ENCODE assay signal across 8 cellular contexts in the genomic region with DNA sequence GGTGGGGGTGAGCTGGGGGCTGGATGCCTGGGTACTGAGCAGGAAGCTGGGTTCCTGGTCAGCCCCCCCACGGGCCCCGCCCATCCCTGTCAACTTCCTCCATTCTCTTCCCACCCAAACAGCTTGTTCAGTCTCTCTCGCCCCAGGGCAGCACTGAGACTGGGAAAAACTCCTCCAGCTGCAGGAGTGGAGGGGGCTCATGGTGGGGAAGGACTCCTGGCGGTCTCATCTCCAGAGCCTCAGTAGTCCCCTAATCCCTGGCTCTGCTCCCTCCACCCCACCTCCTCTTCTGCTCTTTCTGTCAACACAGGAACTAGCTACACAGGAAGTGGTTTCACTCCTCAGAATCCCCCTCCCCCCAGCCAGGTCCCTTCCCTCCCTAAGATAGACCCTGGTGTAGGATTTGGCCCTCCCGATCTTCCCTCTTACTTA. TPM values are rescaled to one million over a fixed set of nuclear protein-coding genes. Genes with fewer than 3 reads are reported as not detected.
DNase-seq lines count a peak whose midpoint lies in the region; ATAC-seq and TF ChIP-seq lines count a peak whose summit lies in the region.

A gene with protein sequence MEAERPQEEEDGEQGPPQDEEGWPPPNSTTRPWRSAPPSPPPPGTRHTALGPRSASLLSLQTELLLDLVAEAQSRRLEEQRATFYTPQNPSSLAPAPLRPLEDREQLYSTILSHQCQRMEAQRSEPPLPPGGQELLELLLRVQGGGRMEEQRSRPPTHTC (minus strand): TSS at position 36 of the 432 bp plus-strand sequence. CDS start 130 bp downstream, outside the sequence.

- H4K20me1 ChIP-seq in OCI-LY7 (ENCODE audit: insufficient read depth, low read length) = no peaks in the 10 kb centered on the region

- H3K36me3 ChIP-seq in OCI-LY7 (ENCODE audit: insufficient read depth, low read length) = peaks cover 11% of the 10 kb centered on the region
- H3K36me3 ChIP-seq in heart right ventricle = peaks cover 0 to 30% (median 5%) of the 10 kb centered on the region in 9 donors
- peaks cover 2 to 5% (median 2%) of the 10 kb centered on the region in 3 donors for H3K36me3 ChIP-seq in skeletal muscle tissue (ENCODE audit: control insufficient read depth in 3 of 3, insufficient read depth in 3 of 3, low read length in 3 of 3)

- TF ChIP-seq CTCF in OCI-LY7 (conservative IDR thresholded peaks at IDR 0.05; ENCODE audit: low read length) (no peak), heart right ventricle (IDR thresholded peaks at IDR 0.05) (no peak)

- no peaks in the 10 kb centered on the region for H3K9me2 ChIP-seq in OCI-LY7 (ENCODE audit: insufficient read depth, low read length)

- BruUV-seq in OCI-LY7 (replicated peaks; lab: Mats Ljungman, UMichigan) = no TSS peak

- POLR2A ChIA-PET in OCI-LY7 (lab: Charles Lee) = interaction anchor here (0.7 to 1.6 kb wide), 8 partner anchors 11 to 539 kb away, joined by 3 to 5 read pairs (median 4); a partner anchor contains a TSS

- H3K9me3 ChIP-seq in OCI-LY7 (ENCODE audit: low read length) (no peaks in the 10 kb centered on the region), heart right ventricle (no peaks in the 10 kb centered on the region), skeletal muscle tissue (ENCODE audit: control insufficient read depth in 3 of 3, low read length in 3 of 3) (no peaks in the 10 kb centered on the region)

- peaks cover 31% of the 10 kb centered on the region; the same call in 1 of the 2 replicates for H3K79me2 ChIP-seq in OCI-LY7 (ENCODE audit: insufficient read depth, low read depth, low read length)

- CTCF ChIA-PET in OCI-LY7 (lab: Charles Lee; ENCODE audit: unreplicated experiment) = interaction anchor here (0.6 to 1.2 kb wide), 4 partner anchors 16 to 662 kb away, joined by 3 to 6 read pairs (median 3); a partner anchor contains a TSS

- ATAC-seq in heart right ventricle = no peak
- no peak for ATAC-seq in HG03442 (IDR thresholded peaks at IDR 0.05; ENCODE audit: unreplicated experiment)

- H3K4me1 ChIP-seq in OCI-LY7 (ENCODE audit: insufficient read depth, low read length, poor library complexity, severe bottlenecking) (peaks cover 66% of the 10 kb centered on the region), heart right ventricle (peaks cover 17 to 81% (median 68%) of the 10 kb centered on the region in 9 donors), skeletal muscle tissue (ENCODE audit: control insufficient read depth in 3 of 3, insufficient read depth in 3 of 3, low read length in 3 of 3) (peaks cover 45 to 66% (median 52%) of the 10 kb centered on the region in 3 donors)

- H3K27ac ChIP-seq in OCI-LY7 (ENCODE audit: low read depth, low read length, poor library complexity, severe bottlenecking) = peak within 1 kb of the TSS; percentile 79
- peak within 1 kb of the TSS; percentile 50 to 99 (median 98) for H3K27ac ChIP-seq in heart right ventricle
- H3K27ac ChIP-seq in skeletal muscle tissue (ENCODE audit: low read depth, low read length) = peak within 1 kb of the TSS; percentile 97

- H2AFZ ChIP-seq in OCI-LY7 (ENCODE audit: low read length) = peak within 1 kb of the TSS; percentile 3; the same call in 1 of the 2 replicates

- H3K4me2 ChIP-seq in OCI-LY7 (ENCODE audit: low read length) = peak within 1 kb of the TSS; percentile 86

- peak; percentile 71 for DNase-seq in OCI-LY7 (ENCODE audit: low spot score)
- DNase-seq in activated effector memory CD4-positive, alpha-beta T cell treated with anti-CD3 and anti-CD28 coated beads, Interleukin-2, amount 50 U/mL, for 16 hours = peak; percentile 83
- peak; percentile 65 to 71 for DNase-seq in heart right ventricle
- no peak for DNase-seq in AG08395 (ENCODE audit: low spot score)
- DNase-seq in NCI-H1694 treated with DMSO at 0.1 percent for 48 hours (lab: John Stamatoyannopoulos, UW) = no peak

- peak within 1 kb of the TSS; percentile 40 to 95 (median 57) for H3K9ac ChIP-seq in skeletal muscle tissue (ENCODE audit: low read depth in 1 of 3, low read length in 3 of 3)

- peak; percentile 26 for TF ChIP-seq POLR2A in GM10847 (IDR thresholded peaks at IDR 0.05; ENCODE audit: extremely low read depth, insufficient read length)

- intact Hi-C loops in OCI-LY7 (cut with micrococcal nuclease; ENCODE audit: unreplicated experiment) = no loop called here
- intact Hi-C loops in heart right ventricle (cut with DNase I) = loop anchor here in 2 of 10 donors (5.0 kb wide), 1 partner anchor 65 kb away; a partner anchor contains a TSS

- peak within 1 kb of the TSS; percentile 92 for H3K4me3 ChIP-seq in OCI-LY7 (ENCODE audit: low read depth, low read length, poor library complexity, severe bottlenecking)
- H3K4me3 ChIP-seq in heart right ventricle = peak within 1 kb of the TSS in 8 of 10 donors; percentile 14 to 82 (median 58)
- H3K4me3 ChIP-seq in skeletal muscle tissue (ENCODE audit: low read length in 3 of 3) = peak within 1 kb of the TSS; percentile 41 to 55 (median 51)

- H3K27me3 ChIP-seq in heart right ventricle (no peaks in the 10 kb centered on the region), skeletal muscle tissue (ENCODE audit: control insufficient read depth in 3 of 3, insufficient read depth in 3 of 3, low read length in 3 of 3) (no peaks in the 10 kb centered on the region)

- WGBS in heart right ventricle, 2 donors = 38 to 40% methylated on average over 3 to 5 of the region's 5 CpGs

RNA-seq across cellular contexts. Expression of the gene that starts here (rescaled TPM):
- total RNA-seq in OCI-LY7 (2014; rRNA removed; shearing (Covaris generic)) = 94.4 and 101 TPM in 2 replicates
- total RNA-seq in OCI-LY7 (2022) (99.9 and 100 TPM in 2 replicates), heart right ventricle (10 to 100 TPM in 1 of 10 donors, 1 to 10 TPM in 9; 2.4 to 28.0 (median 4.4) TPM), skeletal muscle tissue (1.6 TPM)
- polyA plus RNA-seq in heart right ventricle = 1 to 10 TPM; 5.8 to 6.2 TPM

Comparison
In these comparisons a context has a peak if more than half of its experiments do, and no peak if none do; other contexts are left out.
1. DNase-seq: peak in OCI-LY7 (single experiment), activated effector memory CD4-positive, alpha-beta T cell treated with anti-CD3 and anti-CD28 coated beads, Interleukin-2, amount 50 U/mL, for 16 hours (single experiment) and heart right ventricle (2 of 2); none in AG08395 (single experiment) and NCI-H1694 treated with DMSO at 0.1 percent for 48 hours (single experiment).
2. Peak in every context shown above with its lines, with median percentiles within 50 percentile points of each other: H3K27ac ChIP-seq and H3K4me3 ChIP-seq.